8 cellular contexts compared by ENCODE assay signal in the genomic region with DNA sequence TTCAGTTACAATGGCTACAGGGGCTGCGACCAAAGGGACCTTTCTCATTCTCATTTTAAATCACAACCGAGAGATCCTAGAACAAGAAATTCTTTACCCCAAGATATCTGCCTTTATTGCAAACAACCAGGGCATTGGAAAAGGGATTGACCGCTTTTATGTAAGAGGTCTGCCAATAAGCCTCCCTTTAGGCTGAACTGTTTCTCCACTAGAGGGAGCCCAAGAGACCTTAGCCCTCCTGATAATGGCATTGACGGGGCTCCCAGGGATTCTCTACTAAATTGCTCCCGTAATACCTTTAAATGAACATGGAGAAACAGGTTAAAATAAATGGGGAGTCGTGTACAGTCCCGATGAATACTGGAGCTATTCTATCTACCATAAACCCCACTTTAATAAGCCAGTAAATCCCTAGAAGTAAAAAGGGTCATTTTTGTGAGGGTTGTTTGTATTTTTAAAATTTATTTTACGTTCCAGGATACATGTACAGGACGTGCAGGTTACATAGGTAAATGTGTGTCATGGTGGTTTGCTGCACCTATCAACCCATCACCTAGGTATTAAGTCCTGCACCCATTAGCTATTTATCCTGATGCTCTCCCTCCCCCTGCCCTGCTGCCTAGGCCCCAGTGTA. TPM values are rescaled to one million over a fixed set of nuclear protein-coding genes. Genes with fewer than 3 reads are reported as not detected.
A peak's percentile ranks its signal among the peaks of the same experiment; 100 is the strongest.
DNase-seq lines count a peak whose midpoint lies in the region; ATAC-seq and TF ChIP-seq lines count a peak whose summit lies in the region.

No MANE protein-coding gene starts in this region.

- DNase-seq in AG08396 (ENCODE audit: low spot score) = peak; percentile 59
- DNase-seq in GM13976 (ENCODE audit: low spot score) = peak; percentile 52
- DNase-seq in NCI-H2196 (lab: John Stamatoyannopoulos, UW; ENCODE audit: unreplicated experiment) = peak; percentile 70
- peak; percentile 45 to 70 for DNase-seq in fibroblast of lung (ENCODE audit: low read depth in 2 of 2)
- peak; percentile 57 for DNase-seq in neuronal stem cell (ENCODE audit: low spot score)
- no peak for DNase-seq in activated CD4-positive, alpha-beta memory T cell treated with anti-CD3 and anti-CD28 coated beads for 36 hours

- H2BK15ac ChIP-seq in neuronal stem cell (ENCODE audit: low read length) = no peak overlapping the region

- H3K4me1 Mint-ChIP-seq in activated CD4-positive, alpha-beta memory T cell treated with anti-CD3 and anti-CD28 coated beads for 36 hours (ENCODE audit: low read depth) = no peaks in the 10 kb centered on the region

- no peaks in the 10 kb centered on the region for H3K79me2 ChIP-seq in fibroblast of lung (ENCODE audit: control insufficient read depth, insufficient read depth, low read length)

- H3K27ac ChIP-seq in fibroblast of lung (ENCODE audit: insufficient read depth, low read length) (no peak overlapping the region), neuronal stem cell (replicated peaks; ENCODE audit: low read length) (no peak overlapping the region)

- no peaks in the 10 kb centered on the region for H3K79me1 ChIP-seq in neuronal stem cell (ENCODE audit: low read depth, low read length)

- ATAC-seq in HG03039 (IDR thresholded peaks at IDR 0.05; ENCODE audit: unreplicated experiment) = peak; percentile 78

- no CpG with 5 or more reads among the region's 9 CpGs for WGBS in neuronal stem cell (ENCODE audit: extremely low coverage in 2 of 2, insufficient read length in 2 of 2, insufficient replicate concordance in 1 of 2), 2 donors

- H3K23ac ChIP-seq in neuronal stem cell (ENCODE audit: low read depth, low read length, poor library complexity) = no peak overlapping the region

- H3K27me3 ChIP-seq in fibroblast of lung (ENCODE audit: control insufficient read depth, insufficient read depth, low read length) = no peaks in the 10 kb centered on the region
- peaks cover 0 to 7% (median 0%) of the 10 kb centered on the region in 3 experiments for H3K27me3 ChIP-seq in neuronal stem cell (ENCODE audit: control insufficient read depth in 3 of 3, insufficient read depth in 3 of 3, low read depth in 1 of 3, low read length in 3 of 3)

- no peaks in the 10 kb centered on the region for H3K9me3 ChIP-seq in fibroblast of lung (ENCODE audit: control insufficient read depth, insufficient read depth, low read depth, low read length)
- no peaks in the 10 kb centered on the region for H3K9me3 ChIP-seq in neuronal stem cell (replicated peaks in 1 of 2; ENCODE audit: control insufficient read depth in 2 of 2, insufficient read depth in 1 of 2, low read depth in 1 of 2, low read length in 2 of 2)

- H2BK5ac ChIP-seq in neuronal stem cell (ENCODE audit: low read length) = no peak overlapping the region

- no peak overlapping the region for H4K91ac ChIP-seq in neuronal stem cell (ENCODE audit: low read depth, low read length, poor library complexity)

- H2BK12ac ChIP-seq in neuronal stem cell (ENCODE audit: low read length) = no peak overlapping the region

- intact Hi-C loops in activated CD4-positive, alpha-beta memory T cell treated with anti-CD3 and anti-CD28 coated beads for 36 hours (cut with micrococcal nuclease) = loop anchor here (1.0 kb wide), 2 partner anchors 371 to 450 kb away; no protein-coding TSS in a partner anchor

- no peaks in the 10 kb centered on the region for H4K20me1 ChIP-seq in fibroblast of lung (ENCODE audit: control insufficient read depth, extremely low read depth, insufficient read depth, low read length)

- H3K9ac ChIP-seq in fibroblast of lung (ENCODE audit: insufficient read depth, low read length) = no peak overlapping the region
- H3K9ac ChIP-seq in neuronal stem cell (ENCODE audit: low read depth, low read length, poor library complexity) = no peak overlapping the region

- H3K4me1 ChIP-seq in fibroblast of lung (ENCODE audit: control insufficient read depth, extremely low read depth, insufficient read depth, low read length) (no peaks in the 10 kb centered on the region), neuronal stem cell (ENCODE audit: control insufficient read depth in 2 of 2, insufficient read depth in 1 of 2, low read depth in 1 of 2, low read length in 2 of 2) (no peaks in the 10 kb centered on the region)

- no peak overlapping the region for H2BK120ac ChIP-seq in neuronal stem cell (ENCODE audit: low read depth, low read length)

- H2AFZ ChIP-seq in fibroblast of lung (ENCODE audit: low read length) (no peak overlapping the region), neuronal stem cell (ENCODE audit: low read length) (no peak overlapping the region)

- H3K9me3 Mint-ChIP-seq in activated CD4-positive, alpha-beta memory T cell treated with anti-CD3 and anti-CD28 coated beads for 36 hours = no peaks in the 10 kb centered on the region

- H3K4me3 ChIP-seq in WI38 (ENCODE audit: low read depth, low read length) = no peak overlapping the region
- H3K4me3 ChIP-seq in fibroblast of lung (replicated peaks in 1 of 4; ENCODE audit: control extremely low read depth in 1 of 4, insufficient read depth in 1 of 4, low read depth in 3 of 4, low read length in 4 of 4) = no peak overlapping the region
- no peak overlapping the region for H3K4me3 ChIP-seq in neuronal stem cell (ENCODE audit: low read length in 2 of 2)

- H3K18ac ChIP-seq in neuronal stem cell (ENCODE audit: low read length) = no peak overlapping the region

- no peak overlapping the region for H3K4ac ChIP-seq in neuronal stem cell (ENCODE audit: low read length)

- TF ChIP-seq CTCF in GM13976 (IDR thresholded peaks at IDR 0.05; ENCODE audit: borderline replicate concordance, control extremely low read depth, extremely low read depth, insufficient read depth, missing control alignments) (peak; percentile 70), WI38 (IDR thresholded peaks at IDR 0.05; ENCODE audit: low read depth, low read length) (peak; percentile 91), fibroblast of lung (conservative IDR thresholded peaks at IDR 0.05 in 1 of 2, IDR thresholded peaks at IDR 0.05 in 1 of 2; ENCODE audit: low read depth in 1 of 2, low read length in 2 of 2) (peak; percentile 86 to 97)

- H3K4me3 Mint-ChIP-seq in activated CD4-positive, alpha-beta memory T cell treated with anti-CD3 and anti-CD28 coated beads for 36 hours = no peak overlapping the region

- no peak overlapping the region for H3K4me2 ChIP-seq in fibroblast of lung (ENCODE audit: extremely low read depth, insufficient read depth, low read length)
- no peak overlapping the region for H3K4me2 ChIP-seq in neuronal stem cell (ENCODE audit: insufficient read depth, low read length, poor library complexity, severe bottlenecking)

- H3K36me3 ChIP-seq in fibroblast of lung (ENCODE audit: control insufficient read depth, insufficient read depth, low read length) (no peaks in the 10 kb centered on the region), neuronal stem cell (replicated peaks in 1 of 2; ENCODE audit: control insufficient read depth in 2 of 2, insufficient read depth in 2 of 2, low read length in 2 of 2) (no peaks in the 10 kb centered on the region)

- no peak overlapping the region for H3K14ac ChIP-seq in neuronal stem cell (ENCODE audit: low read length)

- no peak overlapping the region for H3K27ac Mint-ChIP-seq in activated CD4-positive, alpha-beta memory T cell treated with anti-CD3 and anti-CD28 coated beads for 36 hours

- H4K8ac ChIP-seq in neuronal stem cell (ENCODE audit: low read depth, low read length) = no peak overlapping the region

- H3K27me3 Mint-ChIP-seq in activated CD4-positive, alpha-beta memory T cell treated with anti-CD3 and anti-CD28 coated beads for 36 hours = peaks cover 5% of the 10 kb centered on the region

- POLR2A ChIA-PET in activated CD4-positive, alpha-beta memory T cell treated with anti-CD3 and anti-CD28 coated beads for 36 hours (lab: Charles Lee) = no interaction called here

- in situ Hi-C loops in GM13976 (cut with MboI; ENCODE audit: low sequenced_read_pairs, unreplicated experiment) = no loop called here

- no peak overlapping the region for H2AK5ac ChIP-seq in neuronal stem cell (ENCODE audit: low read depth, low read length)

- no peaks in the 10 kb centered on the region for H3K36me3 Mint-ChIP-seq in activated CD4-positive, alpha-beta memory T cell treated with anti-CD3 and anti-CD28 coated beads for 36 hours

- CTCF ChIA-PET in activated CD4-positive, alpha-beta memory T cell treated with anti-CD3 and anti-CD28 coated beads for 36 hours (lab: Charles Lee) = interaction anchor here (0.6 to 3.4 kb wide), 19 partner anchors 10 to 1083 kb away, joined by 3 to 40 read pairs (median 4); no protein-coding TSS in a partner anchor

RNA-seq across cellular contexts. Expression of a gene that starts 7.5 kb away (rescaled TPM):
- 45.9 and 55.0 TPM in 2 replicates for total RNA-seq in fibroblast of lung
- polyA plus RNA-seq in fibroblast of lung = 2.8 and 5.1 TPM in 2 replicates
- polyA plus RNA-seq in fibroblast of lung (2012) = 2.1 and 3.5 TPM in 2 replicates
- 1.3 and 1.8 TPM in 2 replicates for polyA minus RNA-seq in fibroblast of lung (ENCODE audit: low replicate concordance)
- polyA plus RNA-seq in neuronal stem cell (2013, experiment 1 of 2) = 0.08 TPM
- polyA plus RNA-seq in neuronal stem cell (2013, experiment 2 of 2) = 0.08 TPM
- not detected for total RNA-seq in activated CD4-positive, alpha-beta memory T cell treated with anti-CD3 and anti-CD28 coated beads for 36 hours

Comparison
In these comparisons a context has a peak if more than half of its experiments do, and no peak if none do; other contexts are left out.
1. RNA of a gene that starts 7.5 kb away (total RNA-seq): 45.9 to 55.0 TPM in fibroblast of lung; not detected in activated CD4-positive, alpha-beta memory T cell treated with anti-CD3 and anti-CD28 coated beads for 36 hours; every median in the first group is over 10 times any median in the second.
2. Peak in every context shown above with its lines, with median percentiles within 50 percentile points of each other: CTCF ChIP-seq.